In genomic region chr1:229342902-229343587, GRCh38 we compare ENCODE assay signal across 8 cellular contexts. TPM values are rescaled to one million over a fixed set of nuclear protein-coding genes. Genes with fewer than 3 reads are reported as not detected.
DNase-seq lines count a peak whose midpoint lies in the region; ATAC-seq, FAIRE-seq and TF ChIP-seq lines count a peak whose summit lies in the region.

Gene CCSAP, minus strand, starts transcription at chr1:229343047. Its CDS starts 582 bp downstream, at chr1:229342465.

- H3K27me3 ChIP-seq in layer of hippocampus (ENCODE audit: control insufficient read depth, insufficient read depth, low read length), result no peaks in the 10 kb centered on the region

- no peak for FAIRE-seq in H54 (lab: Jason Lieb, UNC)

- TF ChIP-seq CTCF in GM12872 (IDR thresholded peaks at IDR 0.05; ENCODE audit: insufficient read depth, low read depth, low read length) (0 out of 3 replicates have a peak, but pooled peaks have one; percentile 18), activated B cell treated with CpG ODN at 0.5 μM for 24 hours (IDR thresholded peaks at IDR 0.05) (no peak), chondrocyte (IDR thresholded peaks at IDR 0.05) (peak; percentile 27)

- POLR2A ChIA-PET in activated B cell treated with CpG ODN at 0.5 μM for 24 hours (lab: Charles Lee), result interaction anchor here (0.6 to 3.7 kb wide), 7 partner anchors 9 to 216 kb away, joined by 3 to 24 read pairs (median 4); partner anchors contain the start of genes ABCB10, NUP133 and RAB4A

- peaks cover 34% of the 10 kb centered on the region for H3K4me1 Mint-ChIP-seq in activated B cell treated with CpG ODN at 0.5 μM for 24 hours
- H3K4me1 Mint-ChIP-seq in chondrocyte (ENCODE audit: low read depth), result peaks cover 30% of the 10 kb centered on the region

- H3K9me3 Mint-ChIP-seq in activated B cell treated with CpG ODN at 0.5 μM for 24 hours (no peaks in the 10 kb centered on the region), chondrocyte (ENCODE audit: low read depth) (peaks cover 2% of the 10 kb centered on the region)

- H3K27ac ChIP-seq in layer of hippocampus (ENCODE audit: low read depth, low read length), result peak within 1 kb of the TSS; percentile 94

- H3K27me3 Mint-ChIP-seq in activated B cell treated with CpG ODN at 0.5 μM for 24 hours (peaks cover 13% of the 10 kb centered on the region), chondrocyte (ENCODE audit: low read depth) (peaks cover 7% of the 10 kb centered on the region)

- peak within 1 kb of the TSS; percentile 80 for H3K27ac Mint-ChIP-seq in activated B cell treated with CpG ODN at 0.5 μM for 24 hours
- peak within 1 kb of the TSS; percentile 55 for H3K27ac Mint-ChIP-seq in chondrocyte (ENCODE audit: unreplicated experiment)

- DNase-seq in H54 (ENCODE audit: insufficient read length, low spot score) (peak; percentile 35), LHCN-M2 (ENCODE audit: low read depth) (peak; percentile 35), activated B cell treated with CpG ODN at 0.5 μM for 24 hours (no peak), chondrocyte (ENCODE audit: low spot score) (no peak), GOT3 (lab: John Stamatoyannopoulos, UW) (no peak)
- peak; percentile 49 to 52 for DNase-seq in stimulated activated CD4-positive, alpha-beta T cell treated with anti-CD3 and anti-CD28 coated beads, Interleukin-2, amount 100 ng/mL, for 24 hours

- peak within 1 kb of the TSS; percentile 91 for H3K4me3 Mint-ChIP-seq in activated B cell treated with CpG ODN at 0.5 μM for 24 hours
- peak within 1 kb of the TSS; percentile 93 for H3K4me3 Mint-ChIP-seq in chondrocyte (ENCODE audit: unreplicated experiment)

- intact Hi-C loops in activated B cell treated with CpG ODN at 0.5 μM for 24 hours (cut with micrococcal nuclease), result loop anchor here (1.0 to 5.0 kb wide), 7 partner anchors 72 to 724 kb away; partner anchors contain the start of genes ABCB10, ACTA1, GALNT2 and NUP133

- H3K36me3 Mint-ChIP-seq in activated B cell treated with CpG ODN at 0.5 μM for 24 hours (ENCODE audit: low read depth), result peaks cover 4% of the 10 kb centered on the region
- H3K36me3 Mint-ChIP-seq in chondrocyte (ENCODE audit: low read depth), result no peaks in the 10 kb centered on the region

- TF ChIP-seq POLR2A in H54 (IDR thresholded peaks at IDR 0.05; ENCODE audit: low read depth, low read length), result peak; percentile 29; the same call in 1 of the 2 replicates

- CTCF ChIA-PET in activated B cell treated with CpG ODN at 0.5 μM for 24 hours (lab: Charles Lee), result no interaction called here

- peak; percentile 36 for ATAC-seq in activated B cell treated with CpG ODN at 0.5 μM for 24 hours (ENCODE audit: low read depth)

RNA-seq across cellular contexts. Expression of gene CCSAP, which starts in this region (rescaled TPM):
- total RNA-seq in LHCN-M2 (2014; rRNA removed) (11.0 and 11.7 TPM in 2 replicates), activated B cell treated with CpG ODN at 0.5 μM for 24 hours (5.5 and 6.4 TPM in 2 replicates), chondrocyte (5.4 to 8.9 TPM (median 8.9 TPM) in 3 replicates)
- polyA plus RNA-seq in LHCN-M2 (2012), result 2.7 TPM

Comparison
In these comparisons a context has a peak if more than half of its experiments do, and no peak if none do; other contexts are left out.
1. DNase-seq: peak in H54 (single experiment), LHCN-M2 (single experiment) and stimulated activated CD4-positive, alpha-beta T cell treated with anti-CD3 and anti-CD28 coated beads, Interleukin-2, amount 100 ng/mL, for 24 hours (2 of 2); none in activated B cell treated with CpG ODN at 0.5 μM for 24 hours (single experiment), chondrocyte (single experiment) and GOT3 (single experiment).